In genomic region chr20:51541189-51542032, GRCh38 we compare ENCODE assay signal across 8 cellular contexts. TPM values are rescaled to one million over a fixed set of nuclear protein-coding genes. Genes with fewer than 3 reads are reported as not detected.
DNase-seq lines count a peak whose midpoint lies in the region; ATAC-seq and TF ChIP-seq lines count a peak whose summit lies in the region.

No MANE protein-coding gene starts in this region.

- TF ChIP-seq CTCF in Loucy (conservative IDR thresholded peaks at IDR 0.05; ENCODE audit: low read length): no peak

- intact Hi-C loops in activated CD4-positive, alpha-beta T cell treated with anti-CD3 and anti-CD28 coated beads for 36 hours (cut with DNase I, micrococcal nuclease): loop anchor here (1.0 to 5.0 kb wide), 11 partner anchors 10 to 609 kb away; partner anchors contain the start of gene ADNP (in 1 of the 2)
- intact Hi-C loops in dendritic cell treated with granulocyte-macrophage colony-stimulating factor and Interleukin-4, amounts not matched to agents 40 ng/mL and 50 ng/mL, for 4 days (cut with micrococcal nuclease): loop anchor here (1.0 to 5.0 kb wide), 3 partner anchors 9 to 54 kb away; no protein-coding TSS in a partner anchor

- POLR2A ChIA-PET in activated CD4-positive, alpha-beta T cell treated with anti-CD3 and anti-CD28 coated beads for 36 hours (lab: Charles Lee): interaction anchor here (0.6 to 4.5 kb wide), 19 partner anchors 10 to 1585 kb away, joined by 3 to 59 read pairs (median 4); no protein-coding TSS in a partner anchor

- H3K4me1 ChIP-seq in Loucy (ENCODE audit: insufficient read depth, low read length, poor library complexity, severe bottlenecking): peaks cover 50% of the 10 kb centered on the region

- no peaks in the 10 kb centered on the region for H3K36me3 ChIP-seq in Loucy (ENCODE audit: insufficient read depth, low read length)

- peak overlapping the region; percentile 76 for H3K4me2 ChIP-seq in Loucy (ENCODE audit: low read depth, low read length, poor library complexity, severe bottlenecking)

- peak; percentile 39 for ATAC-seq in GM19397 (IDR thresholded peaks at IDR 0.05; ENCODE audit: unreplicated experiment)
- peak; percentile 84 for ATAC-seq in activated CD4-positive, alpha-beta T cell treated with anti-CD3 and anti-CD28 coated beads for 36 hours
- ATAC-seq in memory B cell (ENCODE audit: low read depth): peak; percentile 65

- peaks cover 42% of the 10 kb centered on the region for H3K36me3 Mint-ChIP-seq in activated CD4-positive, alpha-beta T cell treated with anti-CD3 and anti-CD28 coated beads for 36 hours (ENCODE audit: low read depth)
- peaks cover 25% of the 10 kb centered on the region for H3K36me3 Mint-ChIP-seq in dendritic cell treated with granulocyte-macrophage colony-stimulating factor and Interleukin-4, amounts not matched to agents 40 ng/mL and 50 ng/mL, for 4 days (ENCODE audit: low read depth)
- peaks cover 16% of the 10 kb centered on the region for H3K36me3 Mint-ChIP-seq in memory B cell

- no peaks in the 10 kb centered on the region for H3K27me3 ChIP-seq in Loucy (ENCODE audit: insufficient read depth, low read length, poor library complexity, severe bottlenecking)

- peak overlapping the region; percentile 2; the same call in 1 of the 2 replicates for H2AFZ ChIP-seq in Loucy (ENCODE audit: low read length)

- H3K9me2 ChIP-seq in Loucy (replicated peaks; ENCODE audit: low read depth, low read length): no peaks in the 10 kb centered on the region

- H3K4me3 ChIP-seq in Loucy (ENCODE audit: low read length, poor library complexity, severe bottlenecking): peak overlapping the region; percentile 93

- CTCF ChIA-PET in activated CD4-positive, alpha-beta T cell treated with anti-CD3 and anti-CD28 coated beads for 36 hours (lab: Charles Lee): interaction anchor here (0.6 to 1.9 kb wide), 19 partner anchors 10 to 386 kb away, joined by 3 to 9 read pairs (median 4); no protein-coding TSS in a partner anchor

- peaks cover 6% of the 10 kb centered on the region for H3K9me3 Mint-ChIP-seq in activated CD4-positive, alpha-beta T cell treated with anti-CD3 and anti-CD28 coated beads for 36 hours (ENCODE audit: low read depth)
- peaks cover 8% of the 10 kb centered on the region for H3K9me3 Mint-ChIP-seq in dendritic cell treated with granulocyte-macrophage colony-stimulating factor and Interleukin-4, amounts not matched to agents 40 ng/mL and 50 ng/mL, for 4 days
- H3K9me3 Mint-ChIP-seq in memory B cell: peaks cover 4% of the 10 kb centered on the region

- peaks cover 33% of the 10 kb centered on the region for H4K20me1 ChIP-seq in Loucy (ENCODE audit: insufficient read depth, low read length, poor library complexity, severe bottlenecking)

- H3K4me3 Mint-ChIP-seq in activated CD4-positive, alpha-beta T cell treated with anti-CD3 and anti-CD28 coated beads for 36 hours: peak overlapping the region; percentile 97
- peak overlapping the region; percentile 94 for H3K4me3 Mint-ChIP-seq in dendritic cell treated with granulocyte-macrophage colony-stimulating factor and Interleukin-4, amounts not matched to agents 40 ng/mL and 50 ng/mL, for 4 days
- peak overlapping the region; percentile 97 for H3K4me3 Mint-ChIP-seq in memory B cell

- H3K9ac ChIP-seq in Loucy (ENCODE audit: low read depth, low read length, poor library complexity, severe bottlenecking): peak overlapping the region; percentile 94

- H3K9me3 ChIP-seq in Loucy (ENCODE audit: insufficient read depth, low read depth, low read length): no peaks in the 10 kb centered on the region

- H3F3A ChIP-seq in Loucy (ENCODE audit: low read depth): no peaks in the 10 kb centered on the region

- peaks cover 45% of the 10 kb centered on the region for H3K79me2 ChIP-seq in Loucy (ENCODE audit: insufficient read depth, low read length)

- H3K27me3 Mint-ChIP-seq in activated CD4-positive, alpha-beta T cell treated with anti-CD3 and anti-CD28 coated beads for 36 hours: peaks cover 8% of the 10 kb centered on the region
- H3K27me3 Mint-ChIP-seq in dendritic cell treated with granulocyte-macrophage colony-stimulating factor and Interleukin-4, amounts not matched to agents 40 ng/mL and 50 ng/mL, for 4 days: peaks cover 49% of the 10 kb centered on the region
- peaks cover 4% of the 10 kb centered on the region for H3K27me3 Mint-ChIP-seq in memory B cell

- DNase-seq in AG20443 (ENCODE audit: low spot score): peak; percentile 80
- DNase-seq in activated CD4-positive, alpha-beta T cell treated with anti-CD3 and anti-CD28 coated beads for 36 hours: peak; percentile 90
- DNase-seq in memory B cell (ENCODE audit: low spot score in 2 of 2): peak; percentile 66 to 69
- DNase-seq in stimulated activated CD8-positive, alpha-beta memory T cell treated with anti-CD3 and anti-CD28 coated beads, Interleukin-15, amount 100 ng/mL, for 48 hours (ENCODE audit: low read depth in 2 of 2): peak; percentile 82
- DNase-seq in cerebellum (ENCODE audit: low spot score): no peak

- H3K27ac Mint-ChIP-seq in activated CD4-positive, alpha-beta T cell treated with anti-CD3 and anti-CD28 coated beads for 36 hours: peak overlapping the region; percentile 99
- H3K27ac Mint-ChIP-seq in dendritic cell treated with granulocyte-macrophage colony-stimulating factor and Interleukin-4, amounts not matched to agents 40 ng/mL and 50 ng/mL, for 4 days: peak overlapping the region; percentile 90
- peak overlapping the region; percentile 97 for H3K27ac Mint-ChIP-seq in memory B cell

- peaks cover 43% of the 10 kb centered on the region for H3K4me1 Mint-ChIP-seq in activated CD4-positive, alpha-beta T cell treated with anti-CD3 and anti-CD28 coated beads for 36 hours
- peaks cover 47% of the 10 kb centered on the region for H3K4me1 Mint-ChIP-seq in dendritic cell treated with granulocyte-macrophage colony-stimulating factor and Interleukin-4, amounts not matched to agents 40 ng/mL and 50 ng/mL, for 4 days (ENCODE audit: low read depth)
- peaks cover 53% of the 10 kb centered on the region for H3K4me1 Mint-ChIP-seq in memory B cell

RNA-seq across cellular contexts. Expression of gene NFATC2, which starts 1.1 kb away (rescaled TPM):
- 10 to 100 TPM; 38.5 to 49.8 TPM for total RNA-seq in activated CD4-positive, alpha-beta T cell treated with anti-CD3 and anti-CD28 coated beads for 36 hours
- total RNA-seq in cerebellum: 1.3 TPM

Comparison
In these comparisons a context has a peak if more than half of its experiments do, and no peak if none do; other contexts are left out.
1. RNA of gene NFATC2, which starts 1.1 kb away (total RNA-seq): 38.5 to 49.8 TPM in activated CD4-positive, alpha-beta T cell treated with anti-CD3 and anti-CD28 coated beads for 36 hours; 1.3 TPM in cerebellum (single experiment); every median in the first group is over 10 times any median in the second.
2. Peak in every context shown above with its lines, with median percentiles within 50 percentile points of each other: ATAC-seq, H3K27ac Mint-ChIP-seq and H3K4me3 Mint-ChIP-seq.